In the genomic region with DNA sequence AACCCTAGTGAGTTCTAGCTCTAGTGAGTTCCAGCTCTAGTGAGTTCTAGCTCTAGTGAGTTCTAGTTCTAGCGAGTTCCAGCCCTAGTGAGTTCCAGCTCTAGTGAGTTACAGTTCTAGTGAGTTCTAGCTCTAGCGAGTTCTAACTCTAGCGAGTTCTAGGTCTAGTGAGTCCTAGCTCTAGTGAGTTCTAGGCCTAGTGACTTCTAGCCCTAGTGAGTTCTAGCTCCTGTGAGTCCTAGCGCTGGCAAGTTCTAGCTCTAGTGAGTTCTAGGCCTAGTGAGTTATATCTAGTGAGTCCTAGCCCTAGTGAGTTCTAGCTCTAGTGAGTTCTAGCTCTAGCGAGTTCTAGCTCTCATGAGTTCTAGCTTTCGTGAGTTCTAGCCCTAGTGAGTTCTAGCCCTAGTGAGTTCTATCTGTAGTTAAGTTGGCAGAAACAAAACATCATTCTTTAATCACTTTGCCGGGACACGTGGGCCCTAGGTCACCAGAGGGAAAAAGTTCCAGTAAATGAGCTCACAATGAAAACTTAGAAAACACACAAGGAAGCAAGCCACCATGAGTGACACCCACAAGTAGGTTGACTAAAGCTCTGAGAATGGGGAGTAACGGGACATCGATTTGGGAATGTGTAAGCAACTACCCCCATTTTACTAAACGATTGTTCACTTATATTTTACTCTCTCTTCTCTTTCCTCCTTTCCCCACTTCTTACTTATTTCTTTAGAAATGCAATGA, we compare ENCODE assay signal across 24 cellular contexts. TPM values are rescaled to one million over a fixed set of nuclear protein-coding genes. Genes with fewer than 3 reads are reported as not detected.
DNase-seq lines count a peak whose midpoint lies in the region; ATAC-seq, FAIRE-seq and TF ChIP-seq lines count a peak whose summit lies in the region.
"Had no signal": no experiment of that assay in that cellular context is flagged by ENCODE, and none has a peak within 500 bp of the region (broad histone marks: within the 10 kb centered on the region; RNA-seq: fewer than 3 reads in every experiment).

No MANE protein-coding gene starts in this region.

- ATAC-seq in A549 (no peak), K562 (no peak), HG03521 (IDR thresholded peaks at IDR 0.05; ENCODE audit: unreplicated experiment) (no peak)
- ATAC-seq: GM12878 had no signal

- 0 out of 3 replicates have a peak, but pooled peaks cover 5% of the 10 kb centered on the region for H3K9me3 ChIP-seq in A549
- H3K9me3 ChIP-seq in K562 (replicated peaks; ENCODE audit: control insufficient read depth, insufficient read depth, low read depth, low read length), result peaks cover 12% of the 10 kb centered on the region
- H3K9me3 ChIP-seq in osteoblast (ENCODE audit: low read depth, low read length), result no peaks in the 10 kb centered on the region

- H3K9ac ChIP-seq in K562 (ENCODE audit: insufficient read depth in 1 of 2, low read depth in 2 of 2, low read length in 2 of 2), result no peak overlapping the region
- H3K9ac ChIP-seq: BLaER1 treated with 17β-estradiol and CSF1 and Interleukin-3, amounts not matched to agents 10 nM and 100 nM had no signal

- no peaks in the 10 kb centered on the region for H3K9me1 ChIP-seq in K562 (ENCODE audit: control insufficient read depth, insufficient read depth, low read length)

- no peak for DNase-seq in A549 (ENCODE audit: low read depth in 1 of 2, low spot score in 1 of 2)
- no peak for DNase-seq in K562 (ENCODE audit: extremely low read depth in 1 of 4, low spot score in 3 of 4)
- DNase-seq in osteoblast (ENCODE audit: insufficient read length, low spot score, missing footprints), result peak; percentile 72
- no peak for DNase-seq in NCI-H82 treated with DMSO at 0.1 percent for 48 hours (lab: John Stamatoyannopoulos, UW; ENCODE audit: unreplicated experiment)
- DNase-seq: 8988T; AML-193; CD4-positive, alpha-beta memory T cell; COR-L47; DMS 273 treated with DMSO at 0.1 percent for 48 hours; DMS153; DMS53; DMS79; DND-41; EL; GDM1 had no signal

- H3K36me3 ChIP-seq in K562 (ENCODE audit: control insufficient read depth, insufficient read depth, low read length) (no peaks in the 10 kb centered on the region), osteoblast (ENCODE audit: insufficient read depth, low read length) (no peaks in the 10 kb centered on the region)

- H4K20me1 ChIP-seq in K562 (replicated peaks; ENCODE audit: control insufficient read depth, insufficient read depth, low read length) (no peaks in the 10 kb centered on the region), osteoblast (ENCODE audit: insufficient read depth, low read length) (no peaks in the 10 kb centered on the region)
- H4K20me1 ChIP-seq: BLaER1 treated with 17β-estradiol and CSF1 and Interleukin-3, amounts not matched to agents 10 nM and 100 nM had no signal

- H3K79me2 ChIP-seq in K562 (ENCODE audit: control insufficient read depth, insufficient read depth, low read length), result no peaks in the 10 kb centered on the region
- no peaks in the 10 kb centered on the region for H3K79me2 ChIP-seq in osteoblast (ENCODE audit: insufficient read depth, low read length)

- CTCF ChIA-PET in A549 (lab: Yijun Ruan, JAX), result interaction anchor here (0.7 to 1.9 kb wide), 5 partner anchors 21 to 72 kb away, joined by 3 to 7 read pairs (median 4); partner anchors contain the start of gene EXD3
- CTCF ChIA-PET in K562 (lab: Yijun Ruan, JAX; ENCODE audit: low intra/inter-chr PET ratio), result no interaction called here

- H2AFZ ChIP-seq in K562 (ENCODE audit: low read depth, low read length), result no peak overlapping the region
- no peak overlapping the region for H2AFZ ChIP-seq in osteoblast (ENCODE audit: low read length)

- no peak for TF ChIP-seq RAD21 in A549 (conservative IDR thresholded peaks at IDR 0.05 in 1 of 2, IDR thresholded peaks at IDR 0.05 in 1 of 2)
- TF ChIP-seq RAD21 in K562 (CRISPR knock-in tag; conservative IDR thresholded peaks at IDR 0.05 in 1 of 2, IDR thresholded peaks at IDR 0.05 in 1 of 2), result no peak

- TF ChIP-seq POLR2A in A549 (IDR thresholded peaks at IDR 0.05; ENCODE audit: low read length) (no peak), K562 (conservative IDR thresholded peaks at IDR 0.05) (no peak)

- in situ Hi-C loops in K562 (cut with MboI), result no loop called here

- no peak overlapping the region for H3K4me2 ChIP-seq in A549
- H3K4me2 ChIP-seq in K562 (ENCODE audit: insufficient read depth, low read length), result no peak overlapping the region
- H3K4me2 ChIP-seq in osteoblast (ENCODE audit: insufficient read depth, low read length), result no peak overlapping the region
- H3K4me2 ChIP-seq: BLaER1 treated with 17β-estradiol and CSF1 and Interleukin-3, amounts not matched to agents 10 nM and 100 nM had no signal

- POLR2A ChIA-PET in A549 (lab: Yijun Ruan, JAX), result no interaction called here
- POLR2A ChIA-PET in K562 (lab: Yijun Ruan, JAX), result interaction anchor here (0.8 kb wide), 2 partner anchors 13 to 14 kb away, joined by 3 to 4 read pairs; no protein-coding TSS in a partner anchor

- H3K27me3 ChIP-seq in K562 (ENCODE audit: control insufficient read depth in 2 of 2, insufficient read depth in 2 of 2, low read length in 2 of 2) (no peaks in the 10 kb centered on the region), osteoblast (ENCODE audit: insufficient read depth, low read length) (no peaks in the 10 kb centered on the region)
- H3K27me3 ChIP-seq: BLaER1 treated with 17β-estradiol and CSF1 and Interleukin-3, amounts not matched to agents 10 nM and 100 nM had no signal

- no peak overlapping the region for H3K4me3 ChIP-seq in A549
- H3K4me3 ChIP-seq in K562, result no peak overlapping the region
- no peak overlapping the region for H3K4me3 ChIP-seq in osteoblast (ENCODE audit: insufficient read depth, low read length)
- H3K4me3 ChIP-seq: BLaER1 treated with 17β-estradiol and CSF1 and Interleukin-3, amounts not matched to agents 10 nM and 100 nM; GM12878 had no signal

- no peak for TF ChIP-seq CTCF in A549 (IDR thresholded peaks at IDR 0.05)
- TF ChIP-seq CTCF in K562 (IDR thresholded peaks at IDR 0.05 in 2 of 3, conservative IDR thresholded peaks at IDR 0.05 in 1 of 3; ENCODE audit: insufficient read depth in 2 of 3, low read depth in 1 of 3, low read length in 3 of 3), result no peak
- TF ChIP-seq CTCF in osteoblast (IDR thresholded peaks at IDR 0.05; ENCODE audit: extremely low read depth, low read depth, low read length), result no peak

- TF ChIP-seq EP300 in A549 (IDR thresholded peaks at IDR 0.05), result no peak
- no peak for TF ChIP-seq EP300 in K562 (IDR thresholded peaks at IDR 0.05; ENCODE audit: low read length)

- H3K27ac ChIP-seq in A549 (no peak overlapping the region), K562 (ENCODE audit: extremely low read depth, low read depth, low read length) (no peak overlapping the region), osteoblast (ENCODE audit: low read depth, low read length) (no peak overlapping the region)
- H3K27ac ChIP-seq: BLaER1 treated with 17β-estradiol and CSF1 and Interleukin-3, amounts not matched to agents 10 nM and 100 nM; C4-2B had no signal

- peak; percentile 32 for FAIRE-seq in A549 (lab: Jason Lieb, UNC)
- no peak for FAIRE-seq in K562 (lab: Jason Lieb, UNC)
- FAIRE-seq: A204.1, GM12878, GM12892, GM18507 had no signal

- no peaks in the 10 kb centered on the region for H3K4me1 ChIP-seq in A549
- peaks cover 0 to 26% of the 10 kb centered on the region in 2 experiments; a peak in 2 of 5 replicates for H3K4me1 ChIP-seq in K562 (replicated peaks in 1 of 2; ENCODE audit: control insufficient read depth in 2 of 2, insufficient read depth in 2 of 2, low read length in 2 of 2)
- H3K4me1 ChIP-seq in osteoblast (ENCODE audit: insufficient read depth, low read length), result no peaks in the 10 kb centered on the region

- 85% methylated on average over 11 of the region's 11 CpGs for WGBS in A549 (ENCODE audit: missing lambda C conversion rate)
- 35% methylated on average over 11 of the region's 11 CpGs for whole genome bisulfite sequencing in K562 (ENCODE audit: insufficient coverage, low coverage, missing lambda C conversion rate)

- BruUV-seq in K562 (replicated peaks; lab: Mats Ljungman, UMichigan), result no TSS peak

- intact Hi-C loops in K562 (cut with micrococcal nuclease), result no loop called here

RNA-seq across cellular contexts. Expression of gene EXD3, which starts 47.5 kb away (rescaled TPM):
- polyA plus RNA-seq in A549 (2011; rRNA removed), result 3.3 and 3.4 TPM in 2 replicates
- polyA plus RNA-seq in A549 (2012; cell fraction: cytosol; rRNA removed), result 2.3 and 4.1 TPM in 2 replicates
- 11.3 and 14.6 TPM in 2 replicates for polyA plus RNA-seq in A549 (2012; cell fraction: nucleus; rRNA removed)
- polyA plus RNA-seq in A549 (2017; fragmentation: RNase III; extraction: RNeasy Plus Mini Kit Qiagen cat#74134 plus additional on column Dnase treatment), result 4.0 to 5.4 TPM (median 4.5 TPM) in 3 replicates
- polyA minus RNA-seq in A549 (2011; rRNA and poly(A)+ RNA removed), result 2.5 and 3.5 TPM in 2 replicates
- total RNA-seq in K562 (2011; cell fraction: chromatin; rRNA removed; ENCODE audit: low replicate concordance), result 17.3 and 38.8 TPM in 2 replicates
- 26.5 and 29.7 TPM in 2 replicates for total RNA-seq in K562 (2011; cell fraction: nucleolus; rRNA removed)
- total RNA-seq in K562 (2011; cell fraction: nucleoplasm; rRNA removed), result 17.2 and 17.5 TPM in 2 replicates
- 6.5 and 6.7 TPM in 2 replicates for total RNA-seq in K562 (2014; rRNA removed)
- total RNA-seq in K562 (2014; rRNA removed; fragmentation: Illumina TruSeq; extraction: Trizol), result 1.3 and 1.5 TPM in 2 replicates
- total RNA-seq in K562 (2015; rRNA removed; fragmentation: Illumina TruSeq; extraction: Trizol), result 3.3 and 3.4 TPM in 2 replicates
- total RNA-seq in K562 (2021), result 11.7 and 12.5 TPM in 2 replicates
- polyA plus RNA-seq in K562 (2011; rRNA removed), result 3.9 and 8.0 TPM in 2 replicates
- 5.1 and 8.7 TPM in 2 replicates for polyA plus RNA-seq in K562 (2011; cell fraction: cytosol; rRNA removed)
- 60.2 and 73.6 TPM in 2 replicates for polyA plus RNA-seq in K562 (2011; cell fraction: nucleus; rRNA removed)
- polyA plus RNA-seq in K562 (2012), result 7.9 and 18.3 TPM in 2 replicates
- 5.6 and 8.5 TPM in 2 replicates for polyA plus RNA-seq in K562 (2014; fragmentation: Illumina TruSeq; extraction: Trizol)
- polyA plus RNA-seq in K562 (2014; fragmentation: Nextera tagmentation; extraction: Ambion mirVana), result under 1 TPM; 0.29 to 0.35 TPM
- polyA plus RNA-seq in K562 (2014; rRNA removed), result 8.6 and 10.2 TPM in 2 replicates
- polyA minus RNA-seq in K562 (2011; rRNA and poly(A)+ RNA removed), result 2.0 and 3.0 TPM in 2 replicates
- 2.3 and 5.6 TPM in 2 replicates for polyA minus RNA-seq in K562 (2011; cell fraction: cytosol; rRNA and poly(A)+ RNA removed)
- polyA minus RNA-seq in K562 (2011; cell fraction: nucleus; rRNA and poly(A)+ RNA removed), result 6.2 and 8.9 TPM in 2 replicates
- total RNA-seq in osteoblast, result 7.6 and 10.0 TPM in 2 replicates

RNA-seq across cellular contexts. Expression of gene NOXA1, which starts 47.7 kb away (rescaled TPM):
- polyA plus RNA-seq in A549 (2011; rRNA removed) (0.44 and 0.58 TPM in 2 replicates), A549 (2017; fragmentation: RNase III; extraction: RNeasy Plus Mini Kit Qiagen cat#74134 plus additional on column Dnase treatment) (1.1 to 1.9 TPM (median 1.5 TPM) in 3 replicates), K562 (2011; rRNA removed) (0.11 and 0.22 TPM in 2 replicates), K562 (2014; fragmentation: Illumina TruSeq; extraction: Trizol) (not detected in 2 replicates), K562 (2014; fragmentation: Nextera tagmentation; extraction: Ambion mirVana) (not detected), K562 (2014; rRNA removed) (0.20 and 0.50 TPM in 2 replicates)
- polyA plus RNA-seq in A549 (2012; cell fraction: cytosol; rRNA removed), result 0.63 and 1.1 TPM in 2 replicates
- 3.9 and 6.1 TPM in 2 replicates for polyA plus RNA-seq in A549 (2012; cell fraction: nucleus; rRNA removed)
- polyA minus RNA-seq in A549 (2011; rRNA and poly(A)+ RNA removed), result 0.19 and 0.33 TPM in 2 replicates
- total RNA-seq in K562 (2011; cell fraction: chromatin; rRNA removed; ENCODE audit: low replicate concordance), result 0.25 and 0.97 TPM in 2 replicates
- total RNA-seq in K562 (2011; cell fraction: nucleolus; rRNA removed), result 1.6 and 1.8 TPM in 2 replicates
- 0.69 and 0.88 TPM in 2 replicates for total RNA-seq in K562 (2011; cell fraction: nucleoplasm; rRNA removed)
- total RNA-seq in K562 (2014; rRNA removed) (0.33 and 0.50 TPM in 2 replicates), K562 (2014; rRNA removed; fragmentation: Illumina TruSeq; extraction: Trizol) (not detected in 2 replicates), K562 (2015; rRNA removed; fragmentation: Illumina TruSeq; extraction: Trizol) (0.07 TPM in 1 of 2 replicates, not detected in the other), K562 (2021) (0.63 and 1.2 TPM in 2 replicates), osteoblast (0.36 and 0.88 TPM in 2 replicates)
- 0.13 and 0.36 TPM in 2 replicates for polyA plus RNA-seq in K562 (2011; cell fraction: cytosol; rRNA removed)
- 2.8 and 4.7 TPM in 2 replicates for polyA plus RNA-seq in K562 (2011; cell fraction: nucleus; rRNA removed)
- polyA plus RNA-seq in K562 (2012), result 0.34 and 2.4 TPM in 2 replicates
- not detected in 2 replicates for polyA minus RNA-seq in K562 (2011; rRNA and poly(A)+ RNA removed)
- not detected in 2 replicates for polyA minus RNA-seq in K562 (2011; cell fraction: cytosol; rRNA and poly(A)+ RNA removed)
- polyA minus RNA-seq in K562 (2011; cell fraction: nucleus; rRNA and poly(A)+ RNA removed), result 0.81 and 1.00 TPM in 2 replicates
- total RNA-seq: Daoy, G401, GM12878 had no signal
